In the genomic region with DNA sequence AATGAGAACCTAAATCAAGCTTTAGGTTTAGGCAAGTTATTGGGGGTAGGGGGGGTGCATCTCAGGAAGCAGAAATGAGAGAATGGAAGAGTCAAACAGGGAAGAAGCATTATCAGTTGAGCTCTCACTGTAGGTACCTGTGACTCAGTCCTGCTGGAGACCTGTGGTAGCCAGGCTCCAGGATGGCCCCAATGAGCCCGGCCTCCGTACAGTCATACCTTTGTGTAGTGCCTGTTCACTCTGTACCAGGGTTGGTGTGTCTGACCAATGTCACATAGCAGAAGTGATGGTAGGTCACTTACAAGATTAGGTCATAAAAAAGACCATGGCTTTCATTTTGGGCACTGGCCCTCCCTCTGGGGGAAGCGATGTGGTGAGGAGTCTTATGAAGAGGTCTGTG, we compare ENCODE assay signal across 1 cellular context.
TF ChIP-seq lines count a peak whose summit lies in the region.

No MANE protein-coding gene starts in this region.

TF ChIP-seq in GM23338, 12 proteins besides CTCF, POLR2A, EP300 and RAD21 (continued from another document):
- TF ChIP-seq, protein P1, sequence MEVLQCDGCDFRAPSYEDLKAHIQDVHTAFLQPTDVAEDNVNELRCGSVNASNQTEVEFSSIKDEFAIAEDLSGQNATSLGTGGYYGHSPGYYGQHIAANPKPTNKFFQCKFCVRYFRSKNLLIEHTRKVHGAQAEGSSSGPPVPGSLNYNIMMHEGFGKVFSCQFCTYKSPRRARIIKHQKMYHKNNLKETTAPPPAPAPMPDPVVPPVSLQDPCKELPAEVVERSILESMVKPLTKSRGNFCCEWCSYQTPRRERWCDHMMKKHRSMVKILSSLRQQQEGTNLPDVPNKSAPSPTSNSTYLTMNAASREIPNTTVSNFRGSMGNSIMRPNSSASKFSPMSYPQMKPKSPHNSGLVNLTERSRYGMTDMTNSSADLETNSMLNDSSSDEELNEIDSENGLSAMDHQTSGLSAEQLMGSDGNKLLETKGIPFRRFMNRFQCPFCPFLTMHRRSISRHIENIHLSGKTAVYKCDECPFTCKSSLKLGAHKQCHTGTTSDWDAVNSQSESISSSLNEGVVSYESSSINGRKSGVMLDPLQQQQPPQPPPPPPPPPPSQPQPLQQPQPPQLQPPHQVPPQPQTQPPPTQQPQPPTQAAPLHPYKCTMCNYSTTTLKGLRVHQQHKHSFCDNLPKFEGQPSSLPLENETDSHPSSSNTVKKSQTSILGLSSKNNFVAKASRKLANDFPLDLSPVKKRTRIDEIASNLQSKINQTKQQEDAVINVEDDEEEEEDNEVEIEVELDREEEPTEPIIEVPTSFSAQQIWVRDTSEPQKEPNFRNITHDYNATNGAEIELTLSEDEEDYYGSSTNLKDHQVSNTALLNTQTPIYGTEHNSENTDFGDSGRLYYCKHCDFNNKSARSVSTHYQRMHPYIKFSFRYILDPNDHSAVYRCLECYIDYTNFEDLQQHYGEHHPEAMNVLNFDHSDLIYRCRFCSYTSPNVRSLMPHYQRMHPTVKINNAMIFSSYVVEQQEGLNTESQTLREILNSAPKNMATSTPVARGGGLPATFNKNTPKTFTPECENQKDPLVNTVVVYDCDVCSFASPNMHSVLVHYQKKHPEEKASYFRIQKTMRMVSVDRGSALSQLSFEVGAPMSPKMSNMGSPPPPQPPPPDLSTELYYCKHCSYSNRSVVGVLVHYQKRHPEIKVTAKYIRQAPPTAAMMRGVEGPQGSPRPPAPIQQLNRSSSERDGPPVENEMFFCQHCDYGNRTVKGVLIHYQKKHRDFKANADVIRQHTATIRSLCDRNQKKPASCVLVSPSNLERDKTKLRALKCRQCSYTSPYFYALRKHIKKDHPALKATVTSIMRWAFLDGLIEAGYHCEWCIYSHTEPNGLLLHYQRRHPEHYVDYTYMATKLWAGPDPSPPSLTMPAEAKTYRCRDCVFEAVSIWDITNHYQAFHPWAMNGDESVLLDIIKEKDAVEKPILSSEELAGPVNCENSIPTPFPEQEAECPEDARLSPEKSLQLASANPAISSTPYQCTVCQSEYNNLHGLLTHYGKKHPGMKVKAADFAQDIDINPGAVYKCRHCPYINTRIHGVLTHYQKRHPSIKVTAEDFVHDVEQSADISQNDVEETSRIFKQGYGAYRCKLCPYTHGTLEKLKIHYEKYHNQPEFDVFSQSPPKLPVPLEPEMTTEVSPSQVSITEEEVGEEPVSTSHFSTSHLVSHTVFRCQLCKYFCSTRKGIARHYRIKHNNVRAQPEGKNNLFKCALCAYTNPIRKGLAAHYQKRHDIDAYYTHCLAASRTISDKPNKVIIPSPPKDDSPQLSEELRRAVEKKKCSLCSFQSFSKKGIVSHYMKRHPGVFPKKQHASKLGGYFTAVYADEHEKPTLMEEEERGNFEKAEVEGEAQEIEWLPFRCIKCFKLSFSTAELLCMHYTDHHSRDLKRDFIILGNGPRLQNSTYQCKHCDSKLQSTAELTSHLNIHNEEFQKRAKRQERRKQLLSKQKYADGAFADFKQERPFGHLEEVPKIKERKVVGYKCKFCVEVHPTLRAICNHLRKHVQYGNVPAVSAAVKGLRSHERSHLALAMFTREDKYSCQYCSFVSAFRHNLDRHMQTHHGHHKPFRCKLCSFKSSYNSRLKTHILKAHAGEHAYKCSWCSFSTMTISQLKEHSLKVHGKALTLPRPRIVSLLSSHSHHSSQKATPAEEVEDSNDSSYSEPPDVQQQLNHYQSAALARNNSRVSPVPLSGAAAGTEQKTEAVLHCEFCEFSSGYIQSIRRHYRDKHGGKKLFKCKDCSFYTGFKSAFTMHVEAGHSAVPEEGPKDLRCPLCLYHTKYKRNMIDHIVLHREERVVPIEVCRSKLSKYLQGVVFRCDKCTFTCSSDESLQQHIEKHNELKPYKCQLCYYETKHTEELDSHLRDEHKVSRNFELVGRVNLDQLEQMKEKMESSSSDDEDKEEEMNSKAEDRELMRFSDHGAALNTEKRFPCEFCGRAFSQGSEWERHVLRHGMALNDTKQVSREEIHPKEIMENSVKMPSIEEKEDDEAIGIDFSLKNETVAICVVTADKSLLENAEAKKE (CRISPR knock-in tag; IDR thresholded peaks at IDR 0.05), result no peak
- TF ChIP-seq JUNB (IDR thresholded peaks at IDR 0.05; ENCODE audit: unreplicated experiment) (no peak), EZH2 (IDR thresholded peaks at IDR 0.05; ENCODE audit: low read depth, unreplicated experiment) (no peak), ZNF114 (CRISPR knock-in tag; IDR thresholded peaks at IDR 0.05) (no peak), ETS1 (IDR thresholded peaks at IDR 0.05) (no peak), POLR2AphosphoS5 (IDR thresholded peaks at IDR 0.05; ENCODE audit: low read depth) (no peak)
- TF ChIP-seq, protein P2, sequence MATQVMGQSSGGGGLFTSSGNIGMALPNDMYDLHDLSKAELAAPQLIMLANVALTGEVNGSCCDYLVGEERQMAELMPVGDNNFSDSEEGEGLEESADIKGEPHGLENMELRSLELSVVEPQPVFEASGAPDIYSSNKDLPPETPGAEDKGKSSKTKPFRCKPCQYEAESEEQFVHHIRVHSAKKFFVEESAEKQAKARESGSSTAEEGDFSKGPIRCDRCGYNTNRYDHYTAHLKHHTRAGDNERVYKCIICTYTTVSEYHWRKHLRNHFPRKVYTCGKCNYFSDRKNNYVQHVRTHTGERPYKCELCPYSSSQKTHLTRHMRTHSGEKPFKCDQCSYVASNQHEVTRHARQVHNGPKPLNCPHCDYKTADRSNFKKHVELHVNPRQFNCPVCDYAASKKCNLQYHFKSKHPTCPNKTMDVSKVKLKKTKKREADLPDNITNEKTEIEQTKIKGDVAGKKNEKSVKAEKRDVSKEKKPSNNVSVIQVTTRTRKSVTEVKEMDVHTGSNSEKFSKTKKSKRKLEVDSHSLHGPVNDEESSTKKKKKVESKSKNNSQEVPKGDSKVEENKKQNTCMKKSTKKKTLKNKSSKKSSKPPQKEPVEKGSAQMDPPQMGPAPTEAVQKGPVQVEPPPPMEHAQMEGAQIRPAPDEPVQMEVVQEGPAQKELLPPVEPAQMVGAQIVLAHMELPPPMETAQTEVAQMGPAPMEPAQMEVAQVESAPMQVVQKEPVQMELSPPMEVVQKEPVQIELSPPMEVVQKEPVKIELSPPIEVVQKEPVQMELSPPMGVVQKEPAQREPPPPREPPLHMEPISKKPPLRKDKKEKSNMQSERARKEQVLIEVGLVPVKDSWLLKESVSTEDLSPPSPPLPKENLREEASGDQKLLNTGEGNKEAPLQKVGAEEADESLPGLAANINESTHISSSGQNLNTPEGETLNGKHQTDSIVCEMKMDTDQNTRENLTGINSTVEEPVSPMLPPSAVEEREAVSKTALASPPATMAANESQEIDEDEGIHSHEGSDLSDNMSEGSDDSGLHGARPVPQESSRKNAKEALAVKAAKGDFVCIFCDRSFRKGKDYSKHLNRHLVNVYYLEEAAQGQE (IDR thresholded peaks at IDR 0.05; ENCODE audit: unreplicated experiment), result no peak
